In the genomic region with DNA sequence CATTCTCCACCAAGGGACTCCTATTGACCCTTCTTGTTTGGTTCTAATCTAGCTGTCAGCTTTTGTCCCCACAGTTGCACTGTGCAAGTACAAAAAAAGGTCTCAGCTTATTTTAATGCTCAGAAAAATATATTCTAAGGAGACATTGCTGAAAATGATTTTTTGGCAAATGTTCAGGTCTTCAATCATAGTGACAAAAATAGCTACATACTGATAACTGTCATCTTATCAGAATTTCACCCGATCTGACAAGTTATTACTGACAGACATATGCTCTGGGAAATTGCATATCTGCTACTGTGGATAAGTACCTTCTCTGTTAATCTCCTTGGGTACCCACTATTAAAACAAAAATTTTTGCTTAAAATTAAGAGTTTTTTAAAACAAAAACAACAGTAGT, we compare ENCODE assay signal across 32 cellular contexts.
"Had no signal": no experiment of that assay in that cellular context is flagged by ENCODE, and none has a peak within 500 bp of the region (broad histone marks: within the 10 kb centered on the region; RNA-seq: fewer than 3 reads in every experiment).

No MANE protein-coding gene starts in this region.

- H3K9me3 ChIP-seq: adrenal gland, ascending aorta, body of pancreas, breast epithelium had no signal

- FAIRE-seq: astrocyte, bronchial epithelial cell had no signal

- DNase-seq: activated effector memory CD4-positive, alpha-beta T cell treated with anti-CD3 and anti-CD28 coated beads, Interleukin-2, amount 50 U/mL, for 16 hours; activated effector memory CD4-positive, alpha-beta T cell treated with Interleukin-2 at 50 U/mL for 16 hours; activated gamma-delta T cell; activated gamma-delta T cell treated with Interleukin-2 at 50 U/mL for 16 hours; activated naive CD4-positive, alpha-beta T cell; activated naive CD4-positive, alpha-beta T cell treated with anti-CD3 and anti-CD28 coated beads for 36 hours; activated naive CD4-positive, alpha-beta T cell treated with anti-CD3 and anti-CD28 coated beads, Interleukin-2, amount 10 ng/mL, durations not matched to agents 7 days and 5 days; activated naive CD4-positive, alpha-beta T cell treated with anti-CD3 and anti-CD28 coated beads, Interleukin-2, amount 50 U/mL, for 16 hours; activated naive CD4-positive, alpha-beta T cell treated with Interleukin-2 at 50 U/mL for 16 hours; activated naive CD8-positive, alpha-beta T cell treated with anti-CD3 and anti-CD28 coated beads for 36 hours; activated naive CD8-positive, alpha-beta T cell treated with anti-CD3 and anti-CD28 coated beads, Interleukin-2, amount 10 ng/mL, durations not matched to agents 7 days and 5 days; activated naive CD8-positive, alpha-beta T cell treated with anti-CD3 and anti-CD28 coated beads, Interleukin-2, amount 50 U/mL, for 24 hours; activated T-cell treated with anti-CD3 and anti-CD28 coated beads, Interleukin-2, amount 50 U/mL, for 1 hour; activated T-cell treated with anti-CD3 and anti-CD28 coated beads, Interleukin-2, amount 50 U/mL, for 24 hours; activated T-cell treated with anti-CD3 and anti-CD28 coated beads, Interleukin-2, amount 50 U/mL, for 4 hours; activated T-cell treated with anti-CD3 and anti-CD28 coated beads, Interleukin-2, amount 50 U/mL, for 48 hours; activated T-cell treated with anti-CD3 and anti-CD28 coated beads, Interleukin-2, amount 50 U/mL, for 72 hours; adrenal gland; amniotic stem cell; amygdala; anterior cingulate cortex; aorta; body of pancreas; brain microvascular endothelial cell; caudate nucleus; central memory CD4-positive, alpha-beta T cell; cerebellar nuclear complex had no signal

- H3K4me3 ChIP-seq: adrenal gland, ascending aorta, body of pancreas, breast epithelium, cardiac muscle cell had no signal

- H3K27me3 ChIP-seq: adrenal gland, ascending aorta, body of pancreas, brain microvascular endothelial cell, breast epithelium, cardiac muscle cell had no signal

- H3K27ac ChIP-seq: adrenal gland, ascending aorta, body of pancreas, brain microvascular endothelial cell, breast epithelium, cardiac muscle cell had no signal

- H3K36me3 ChIP-seq: adrenal gland, ascending aorta, brain microvascular endothelial cell, breast epithelium, cardiac muscle cell had no signal
